ENCODE assay signal across 9 cellular contexts in genomic region chr17:40548982-40549680, GRCh38. TPM values are rescaled to one million over a fixed set of nuclear protein-coding genes. Genes with fewer than 3 reads are reported as not detected.
A peak's percentile ranks its signal among the peaks of the same experiment; 100 is the strongest.
DNase-seq lines count a peak whose midpoint lies in the region; ATAC-seq, FAIRE-seq and TF ChIP-seq lines count a peak whose summit lies in the region.
"Had no signal": no experiment of that assay in that cellular context is flagged by ENCODE, and none has a peak within 500 bp of the region (broad histone marks: within the 10 kb centered on the region; RNA-seq: fewer than 3 reads in every experiment).

No MANE protein-coding gene starts in this region.

- H3K27ac Mint-ChIP-seq in stimulated activated effector memory CD8-positive, alpha-beta T cell treated with anti-CD3 and anti-CD28 coated beads, Interleukin-12 subunit alpha, Interleukin-12 subunit beta, amount 100 ng/mL, for 72 hours = peak overlapping the region; percentile 77

- no peaks in the 10 kb centered on the region for H3K27me3 ChIP-seq in right cardiac atrium (ENCODE audit: control insufficient read depth, insufficient read depth)

- no peaks in the 10 kb centered on the region for H3K9me3 ChIP-seq in right cardiac atrium (ENCODE audit: control insufficient read depth, low read length)

- DNase-seq in AG08396 (ENCODE audit: low spot score) (peak; percentile 57), LNCaP clone FGC (ENCODE audit: low read depth) (peak; percentile 79), right cardiac atrium (peak in 1 of 3 donors; percentile 70), GM12892 (ENCODE audit: insufficient read length) (no peak)
- peak; percentile 8 for DNase-seq in activated naive CD4-positive, alpha-beta T cell treated with anti-CD3 and anti-CD28 coated beads, Interleukin-2, amount 50 U/mL, for 16 hours
- peak in 1 of 2 donors; percentile 4 for DNase-seq in stimulated activated effector memory CD8-positive, alpha-beta T cell treated with anti-CD3 and anti-CD28 coated beads, Interleukin-12 subunit alpha, Interleukin-12 subunit beta, amount 100 ng/mL, for 72 hours (ENCODE audit: low spot score in 2 of 2)

- TF ChIP-seq POLR2A in GM12892 (IDR thresholded peaks at IDR 0.05; ENCODE audit: low read depth, low read length) = no peak; the same call in 1 of the 2 replicates

- no peak for FAIRE-seq in GM12892 (lab: Jason Lieb, UNC)

- H3K4me1 Mint-ChIP-seq in stimulated activated effector memory CD8-positive, alpha-beta T cell treated with anti-CD3 and anti-CD28 coated beads, Interleukin-12 subunit alpha, Interleukin-12 subunit beta, amount 100 ng/mL, for 72 hours = peaks cover 85% of the 10 kb centered on the region

- intact Hi-C loops in right cardiac atrium (cut with DNase I) = no loop called here

- 58% methylated on average over 9 of the region's 9 CpGs for WGBS in right cardiac atrium

- H3K4me3 ChIP-seq in LNCaP clone FGC (ENCODE audit: low read depth, low read length) = no peak overlapping the region
- H3K4me3 ChIP-seq in right cardiac atrium (ENCODE audit: low read length) = no peak overlapping the region

- H3K36me3 Mint-ChIP-seq in stimulated activated effector memory CD8-positive, alpha-beta T cell treated with anti-CD3 and anti-CD28 coated beads, Interleukin-12 subunit alpha, Interleukin-12 subunit beta, amount 100 ng/mL, for 72 hours = peaks cover 76% of the 10 kb centered on the region

- H3K9me3 Mint-ChIP-seq in stimulated activated effector memory CD8-positive, alpha-beta T cell treated with anti-CD3 and anti-CD28 coated beads, Interleukin-12 subunit alpha, Interleukin-12 subunit beta, amount 100 ng/mL, for 72 hours = no peaks in the 10 kb centered on the region

- no peak for TF ChIP-seq CTCF in LNCaP clone FGC (IDR thresholded peaks at IDR 0.05; ENCODE audit: control insufficient read depth, extremely low read depth, insufficient read depth)

- H3K27ac ChIP-seq in right cardiac atrium (ENCODE audit: low read length) = peak overlapping the region; percentile 60

- peaks cover 44% of the 10 kb centered on the region for H3K4me1 ChIP-seq in right cardiac atrium (ENCODE audit: control insufficient read depth, insufficient read depth, low read length)

- peak; percentile 7 to 32 for ATAC-seq in right cardiac atrium
- ATAC-seq in stimulated activated effector memory CD8-positive, alpha-beta T cell treated with anti-CD3 and anti-CD28 coated beads, Interleukin-12 subunit alpha, Interleukin-12 subunit beta, amount 100 ng/mL, for 72 hours = peak; percentile 17
- no peak for ATAC-seq in GM21576 (IDR thresholded peaks at IDR 0.05; ENCODE audit: unreplicated experiment)
- ATAC-seq in HG03439 (IDR thresholded peaks at IDR 0.05; ENCODE audit: unreplicated experiment) = no peak

- no peak overlapping the region for H3K4me3 Mint-ChIP-seq in stimulated activated effector memory CD8-positive, alpha-beta T cell treated with anti-CD3 and anti-CD28 coated beads, Interleukin-12 subunit alpha, Interleukin-12 subunit beta, amount 100 ng/mL, for 72 hours

RNA-seq across cellular contexts. Expression of gene CCR7, which starts 16.1 kb away (rescaled TPM):
- total RNA-seq in right cardiac atrium = under 1 TPM in 2 of 4 donors, not detected in 2; 0.19 to 0.20 TPM
- polyA plus RNA-seq in right cardiac atrium = 0.11 TPM
- 167 TPM for polyA plus RNA-seq in GM12892 (2012; ENCODE audit: missing spikeins)

RNA-seq across cellular contexts. Expression of gene TNS4, which starts 47.7 kb away (rescaled TPM):
- total RNA-seq in right cardiac atrium = under 1 TPM in 1 of 4 donors, not detected in 3; 0.14 TPM
- polyA plus RNA-seq in right cardiac atrium = not detected
- polyA plus RNA-seq in GM12892 (2012; ENCODE audit: missing spikeins) = not detected
- total RNA-seq: dermis microvascular lymphatic vessel endothelial cell had no signal

Comparison
In these comparisons a context has a peak if more than half of its experiments do, and no peak if none do; other contexts are left out.
1. ATAC-seq: peak in right cardiac atrium (2 of 2) and stimulated activated effector memory CD8-positive, alpha-beta T cell treated with anti-CD3 and anti-CD28 coated beads, Interleukin-12 subunit alpha, Interleukin-12 subunit beta, amount 100 ng/mL, for 72 hours (single experiment); none in GM21576 (single experiment) and HG03439 (single experiment).